9 cellular contexts compared by ENCODE assay signal in the genomic region with DNA sequence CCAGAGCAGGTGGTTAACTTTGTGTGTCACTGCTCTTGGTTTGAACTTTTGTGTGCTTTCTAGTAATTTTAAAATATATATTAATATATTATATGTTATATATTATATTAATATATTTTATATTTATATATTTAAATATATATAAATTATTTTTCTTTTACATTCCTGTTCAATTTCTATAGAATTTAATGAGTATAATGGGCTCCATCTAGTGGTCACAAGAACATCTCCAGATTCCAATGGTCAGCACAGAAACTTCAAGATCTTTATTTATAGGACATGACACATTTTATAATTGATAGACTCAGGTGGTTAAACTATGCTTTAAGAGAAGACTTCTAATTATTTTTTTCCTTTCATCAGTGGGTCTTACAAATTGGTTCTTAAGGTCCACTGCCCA. TPM values are rescaled to one million over a fixed set of nuclear protein-coding genes. Genes with fewer than 3 reads are reported as not detected.
DNase-seq lines count a peak whose midpoint lies in the region; ATAC-seq and TF ChIP-seq lines count a peak whose summit lies in the region.
"Had no signal": no experiment of that assay in that cellular context is flagged by ENCODE, and none has a peak within 500 bp of the region (broad histone marks: within the 10 kb centered on the region; RNA-seq: fewer than 3 reads in every experiment).

No MANE protein-coding gene starts in this region.

- no peaks in the 10 kb centered on the region for H3K27me3 Mint-ChIP-seq in activated CD4-positive, alpha-beta T cell treated with anti-CD3 and anti-CD28 coated beads for 36 hours

- H3K36me3 ChIP-seq in prostate gland (no peaks in the 10 kb centered on the region), WERI-Rb-1 (no peaks in the 10 kb centered on the region)

- TF ChIP-seq CTCF in GM12865 (IDR thresholded peaks at IDR 0.05; ENCODE audit: insufficient read depth, low read depth, low read length, missing control alignments) (peak; percentile 19), dorsolateral prefrontal cortex (IDR thresholded peaks at IDR 0.05 in 54 of 56, conservative IDR thresholded peaks at IDR 0.05 in 2 of 56; ENCODE audit: low read depth in 1 of 56, partially characterized antibody in 56 of 56) (peak in 55 of 56 donors; percentile 25 to 79 (median 62)), prostate gland (IDR thresholded peaks at IDR 0.05) (peak; percentile 19 to 61 (median 50)), WERI-Rb-1 (IDR thresholded peaks at IDR 0.05; ENCODE audit: low read depth, low read length) (no peak)

- DNase-seq in GM12865 (ENCODE audit: low read depth) (peak; percentile 12), NCI-H748 (lab: John Stamatoyannopoulos, UW; ENCODE audit: unreplicated experiment) (peak; percentile 20), dorsolateral prefrontal cortex (no peak), prostate gland (ENCODE audit: low spot score) (no peak), WERI-Rb-1 (no peak), anterior cingulate cortex (lab: John Stamatoyannopoulos, UW) (no peak)
- DNase-seq in activated CD4-positive, alpha-beta T cell treated with anti-CD3 and anti-CD28 coated beads for 36 hours, result no peak

- no peaks in the 10 kb centered on the region for H3K36me3 Mint-ChIP-seq in activated CD4-positive, alpha-beta T cell treated with anti-CD3 and anti-CD28 coated beads for 36 hours (ENCODE audit: low read depth)

- no peak for ATAC-seq in activated CD4-positive, alpha-beta T cell treated with anti-CD3 and anti-CD28 coated beads for 36 hours
- no peak for ATAC-seq in HG02973 (IDR thresholded peaks at IDR 0.05; ENCODE audit: unreplicated experiment)

- intact Hi-C loops in dorsolateral prefrontal cortex (cut with DNase I), result loop anchor here (1.0 to 5.0 kb wide), 3 partner anchors 89 to 270 kb away; no protein-coding TSS in a partner anchor
- intact Hi-C loops in prostate gland (cut with DNase I), result loop anchor here (2.0 kb wide), 1 partner anchor 270 kb away; no protein-coding TSS in a partner anchor
- intact Hi-C loops in activated CD4-positive, alpha-beta T cell treated with anti-CD3 and anti-CD28 coated beads for 36 hours (cut with DNase I, micrococcal nuclease), result loop anchor here (1.0 to 2.0 kb wide), 3 partner anchors 270 to 316 kb away; no protein-coding TSS in a partner anchor

- H3K27ac ChIP-seq in dorsolateral prefrontal cortex (no peak overlapping the region), prostate gland (no peak overlapping the region), WERI-Rb-1 (no peak overlapping the region)

- H3K9me3 ChIP-seq in prostate gland (no peaks in the 10 kb centered on the region), WERI-Rb-1 (ENCODE audit: severe bottlenecking) (no peaks in the 10 kb centered on the region)

- POLR2A ChIA-PET in activated CD4-positive, alpha-beta T cell treated with anti-CD3 and anti-CD28 coated beads for 36 hours (lab: Charles Lee), result no interaction called here

- no peaks in the 10 kb centered on the region for H3K9me3 Mint-ChIP-seq in activated CD4-positive, alpha-beta T cell treated with anti-CD3 and anti-CD28 coated beads for 36 hours (ENCODE audit: low read depth)
- H3K9me3 Mint-ChIP-seq: stimulated activated naive CD8-positive, alpha-beta T cell treated with anti-CD3 and anti-CD28 coated beads, Interleukin-15, Interleukin-2, amounts not matched to agents 100 ng/mL and 50 ng/mL, for 24 hours had no signal

- no peaks in the 10 kb centered on the region for H3K4me1 ChIP-seq in prostate gland (replicated peaks)

- no peak overlapping the region for H3K27ac Mint-ChIP-seq in activated CD4-positive, alpha-beta T cell treated with anti-CD3 and anti-CD28 coated beads for 36 hours
- H3K27ac Mint-ChIP-seq: stimulated activated naive CD8-positive, alpha-beta T cell treated with anti-CD3 and anti-CD28 coated beads, Interleukin-15, Interleukin-2, amounts not matched to agents 100 ng/mL and 50 ng/mL, for 24 hours had no signal

- CTCF ChIA-PET in activated CD4-positive, alpha-beta T cell treated with anti-CD3 and anti-CD28 coated beads for 36 hours (lab: Charles Lee), result interaction anchor here (0.7 to 1.4 kb wide), 2 partner anchors 271 to 316 kb away, joined by 3 to 6 read pairs; no protein-coding TSS in a partner anchor

- H3K4me3 ChIP-seq in GM12865 (ENCODE audit: low read depth, low read length) (no peak overlapping the region), dorsolateral prefrontal cortex (no peak overlapping the region), prostate gland (no peak overlapping the region), WERI-Rb-1 (ENCODE audit: low read depth, low read length) (no peak overlapping the region)

- no peaks in the 10 kb centered on the region for H3K4me1 Mint-ChIP-seq in activated CD4-positive, alpha-beta T cell treated with anti-CD3 and anti-CD28 coated beads for 36 hours

- H3K4me3 Mint-ChIP-seq in activated CD4-positive, alpha-beta T cell treated with anti-CD3 and anti-CD28 coated beads for 36 hours, result no peak overlapping the region
- H3K4me3 Mint-ChIP-seq: stimulated activated naive CD8-positive, alpha-beta T cell treated with anti-CD3 and anti-CD28 coated beads, Interleukin-15, Interleukin-2, amounts not matched to agents 100 ng/mL and 50 ng/mL, for 24 hours had no signal

- no peak for TF ChIP-seq POLR2A in prostate gland (IDR thresholded peaks at IDR 0.05)

- H3K27me3 ChIP-seq in dorsolateral prefrontal cortex (no peaks in the 10 kb centered on the region), prostate gland (replicated peaks; ENCODE audit: insufficient read depth) (no peaks in the 10 kb centered on the region), WERI-Rb-1 (ENCODE audit: insufficient read depth, low read depth, severe bottlenecking) (no peaks in the 10 kb centered on the region)

RNA-seq across cellular contexts. Expression of a gene that starts 39.1 kb away (rescaled TPM):
- 1 to 10 TPM; 1.3 to 9.7 (median 5.3) TPM for total RNA-seq in dorsolateral prefrontal cortex
- total RNA-seq in prostate gland, result 1 to 10 TPM; 2.7 to 6.1 TPM
- not detected for total RNA-seq in activated CD4-positive, alpha-beta T cell treated with anti-CD3 and anti-CD28 coated beads for 36 hours

Comparison
In these comparisons a context has a peak if more than half of its experiments do, and no peak if none do; other contexts are left out.
1. DNase-seq: peak in GM12865 (single experiment) and NCI-H748 (single experiment); none in dorsolateral prefrontal cortex (0 of 10), prostate gland (single experiment), WERI-Rb-1 (single experiment), anterior cingulate cortex (0 of 58) and activated CD4-positive, alpha-beta T cell treated with anti-CD3 and anti-CD28 coated beads for 36 hours (single experiment).